1 cellular context compared by ENCODE assay signal in genomic region chr3:194107126-194107525, GRCh38.
TF ChIP-seq lines count a peak whose summit lies in the region.

No MANE protein-coding gene starts in this region.

TF ChIP-seq in K562, 482 proteins besides CTCF, POLR2A, EP300 and RAD21:
- TF ChIP-seq ZNF408 (CRISPR knock-in tag; IDR thresholded peaks at IDR 0.05; ENCODE audit: low read depth) = no peak
- TF ChIP-seq HLTF (IDR thresholded peaks at IDR 0.05) = no peak
- no peak for TF ChIP-seq NR1H2 (CRISPR knock-in tag; IDR thresholded peaks at IDR 0.05)
- TF ChIP-seq RCOR1 (IDR thresholded peaks at IDR 0.05; ENCODE audit: borderline replicate concordance in 1 of 2, low read depth in 2 of 2, low read length in 2 of 2) = no peak
- TF ChIP-seq ZBTB8A (IDR thresholded peaks at IDR 0.05; ENCODE audit: partially characterized antibody) = no peak
- no peak for TF ChIP-seq ZNF263 (CRISPR knock-in tag; IDR thresholded peaks at IDR 0.05; ENCODE audit: borderline replicate concordance)
- TF ChIP-seq NFE2L1 (tag; IDR thresholded peaks at IDR 0.05; ENCODE audit: borderline replicate concordance, low read depth) = no peak
- TF ChIP-seq ZNF586 (CRISPR knock-in tag; conservative IDR thresholded peaks at IDR 0.05) = no peak
- TF ChIP-seq BRCA1 (IDR thresholded peaks at IDR 0.05) = no peak
- TF ChIP-seq BRCA1 (CRISPR knock-in tag; IDR thresholded peaks at IDR 0.05) = no peak
- no peak for TF ChIP-seq MCM2 (IDR thresholded peaks at IDR 0.05; ENCODE audit: low read depth)
- TF ChIP-seq GTF3C2 (IDR thresholded peaks at IDR 0.05; ENCODE audit: borderline replicate concordance, extremely low read depth, insufficient read length) = no peak
- TF ChIP-seq HBP1 (CRISPR knock-in tag; IDR thresholded peaks at IDR 0.05) = no peak
